Comparison of ENCODE assay signal across 17 cellular contexts in genomic region chr6:40930555-40930954, GRCh38.
A peak's percentile ranks its signal among the peaks of the same experiment; 100 is the strongest.
DNase-seq lines count a peak whose midpoint lies in the region; ATAC-seq and TF ChIP-seq lines count a peak whose summit lies in the region.
"Had no signal": no experiment of that assay in that cellular context is flagged by ENCODE, and none has a peak within 500 bp of the region (broad histone marks: within the 10 kb centered on the region; RNA-seq: fewer than 3 reads in every experiment).

No MANE protein-coding gene starts in this region.

- H2AFZ ChIP-seq in neural progenitor cell (replicated peaks) (peak overlapping the region; percentile 6), PC-3 (ENCODE audit: low read length) (no peak overlapping the region)

- H3K9me2 ChIP-seq in PC-3 (replicated peaks; ENCODE audit: low read length): no peaks in the 10 kb centered on the region

- H3K36me3 Mint-ChIP-seq in neural progenitor cell: peaks cover 3% of the 10 kb centered on the region
- H3K36me3 Mint-ChIP-seq: memory B cell had no signal

- H3K4me3 ChIP-seq in HEK293 (ENCODE audit: low read depth, low read length) (no peak overlapping the region), fibroblast of the aortic adventitia (ENCODE audit: low read depth, low read length) (no peak overlapping the region), neural progenitor cell (no peak overlapping the region), PC-3 (ENCODE audit: low read length) (no peak overlapping the region)
- H3K4me3 ChIP-seq: HAP-1 had no signal

- H3K27me3 ChIP-seq in neural progenitor cell (no peaks in the 10 kb centered on the region), PC-3 (ENCODE audit: low read length) (no peaks in the 10 kb centered on the region)

- CTCF ChIA-PET in HEK293 (lab: Yijun Ruan, JAX) (no interaction called here), PC-3 (lab: Charles Lee) (interaction anchor here (0.5 kb wide), 1 partner anchor 66 kb away, joined by 4 read pairs; no protein-coding TSS in a partner anchor)

- H3F3A ChIP-seq in neural progenitor cell (ENCODE audit: low read depth): no peaks in the 10 kb centered on the region
- H3F3A ChIP-seq in PC-3 (ENCODE audit: low read length, unreplicated experiment): no peaks in the 10 kb centered on the region

- H3K4me3 Mint-ChIP-seq in neural progenitor cell: no peak overlapping the region
- H3K4me3 Mint-ChIP-seq: dendritic cell treated with granulocyte-macrophage colony-stimulating factor and Interleukin-4, amounts not matched to agents 40 ng/mL and 50 ng/mL, for 4 days; memory B cell had no signal

- H3K9ac ChIP-seq in neural progenitor cell (no peak overlapping the region), PC-3 (ENCODE audit: low read length) (no peak overlapping the region)

- TF ChIP-seq CTCF in HEK293 (tag by site-specific recombination; IDR thresholded peaks at IDR 0.05) (no peak), fibroblast of the aortic adventitia (IDR thresholded peaks at IDR 0.05; ENCODE audit: insufficient read depth, low read length) (no peak), neural progenitor cell (IDR thresholded peaks at IDR 0.05) (no peak), PC-3 (conservative IDR thresholded peaks at IDR 0.05; ENCODE audit: low read depth, low read length) (no peak)

- H4K20me1 ChIP-seq in neural progenitor cell (ENCODE audit: low read depth): no peaks in the 10 kb centered on the region
- H4K20me1 ChIP-seq in PC-3 (ENCODE audit: low read length): no peaks in the 10 kb centered on the region

- BruUV-seq in PC-3 (replicated peaks; lab: Mats Ljungman, UMichigan): no TSS peak

- no peaks in the 10 kb centered on the region for H3K9me3 Mint-ChIP-seq in neural progenitor cell
- H3K9me3 Mint-ChIP-seq: dendritic cell treated with granulocyte-macrophage colony-stimulating factor and Interleukin-4, amounts not matched to agents 40 ng/mL and 50 ng/mL, for 4 days; memory B cell had no signal

- no peaks in the 10 kb centered on the region for H3K36me3 ChIP-seq in HEK293 (ENCODE audit: control insufficient read depth in 2 of 2, insufficient read depth in 1 of 2, low read length in 2 of 2)
- H3K36me3 ChIP-seq in neural progenitor cell: no peaks in the 10 kb centered on the region
- H3K36me3 ChIP-seq in PC-3 (ENCODE audit: low read depth, low read length): no peaks in the 10 kb centered on the region
- H3K36me3 ChIP-seq: HAP-1 had no signal

- H3K4me1 Mint-ChIP-seq in neural progenitor cell: peaks cover 16% of the 10 kb centered on the region

- H3K27ac ChIP-seq in HEK293 (ENCODE audit: extremely low read depth, low read depth, low read length) (no peak overlapping the region), neural progenitor cell (no peak overlapping the region), PC-3 (ENCODE audit: low read length) (no peak overlapping the region)

- no peak overlapping the region for H3K4me2 ChIP-seq in neural progenitor cell
- no peak overlapping the region for H3K4me2 ChIP-seq in PC-3 (ENCODE audit: low read length)

- H3K9me3 ChIP-seq in HEK293 (ENCODE audit: control insufficient read depth, insufficient read depth, low read depth, low read length) (no peaks in the 10 kb centered on the region), neural progenitor cell (ENCODE audit: low read depth) (no peaks in the 10 kb centered on the region), PC-3 (ENCODE audit: low read length) (no peaks in the 10 kb centered on the region)
- H3K9me3 ChIP-seq: HAP-1 had no signal

- H3K79me2 ChIP-seq in neural progenitor cell (ENCODE audit: low read depth): no peaks in the 10 kb centered on the region
- no peaks in the 10 kb centered on the region for H3K79me2 ChIP-seq in PC-3 (ENCODE audit: low read length)

- H3K27me3 Mint-ChIP-seq in neural progenitor cell (ENCODE audit: insufficient read depth, low read depth): peaks cover 5% of the 10 kb centered on the region

- intact Hi-C loops in PC-3 (cut with micrococcal nuclease): no loop called here

- ATAC-seq in HG02623 (IDR thresholded peaks at IDR 0.05; ENCODE audit: unreplicated experiment) (no peak), GM19395 (IDR thresholded peaks at IDR 0.05; ENCODE audit: unreplicated experiment) (no peak), PC-3 (no peak), GM21825 (IDR thresholded peaks at IDR 0.05; ENCODE audit: unreplicated experiment) (no peak)

- DNase-seq in RPMI7951 (ENCODE audit: low read depth) (peak; percentile 36), fibroblast of the aortic adventitia (ENCODE audit: low read depth) (peak; percentile 48), neural progenitor cell (ENCODE audit: low spot score) (no peak), PC-3 (no peak)
- DNase-seq: activated CD4-positive, alpha-beta T cell treated with anti-CD3 and anti-CD28 coated beads, Interleukin-2, amount 50 U/mL, for 48 hours; AML-193; amygdala; NCI-H2081; NCI-H82; T-helper 9 cell had no signal

- POLR2A ChIA-PET in HEK293 (lab: Yijun Ruan, JAX): no interaction called here
- POLR2A ChIA-PET in PC-3 (lab: Charles Lee; ENCODE audit: unreplicated experiment): no interaction called here

- H3K4me1 ChIP-seq in HEK293 (ENCODE audit: control insufficient read depth, insufficient read depth, low read length): no peaks in the 10 kb centered on the region
- H3K4me1 ChIP-seq in neural progenitor cell: no peaks in the 10 kb centered on the region
- peaks cover 13% of the 10 kb centered on the region for H3K4me1 ChIP-seq in PC-3 (ENCODE audit: insufficient read depth, low read length)
- H3K4me1 ChIP-seq: HAP-1 had no signal

- no peak overlapping the region for H3K27ac Mint-ChIP-seq in neural progenitor cell
- H3K27ac Mint-ChIP-seq: dendritic cell treated with granulocyte-macrophage colony-stimulating factor and Interleukin-4, amounts not matched to agents 40 ng/mL and 50 ng/mL, for 4 days; memory B cell had no signal

TF ChIP-seq in HEK293, 187 proteins besides CTCF, POLR2A, EP300 and RAD21:
- TF ChIP-seq KLF1 (tag by site-specific recombination; IDR thresholded peaks at IDR 0.05) (peak; percentile 31; the same call in 1 of the 2 replicates), GLI2 (tag by site-specific recombination; IDR thresholded peaks at IDR 0.05; ENCODE audit: borderline replicate concordance, low read depth) (no peak), ZNF654 (tag by site-specific recombination; IDR thresholded peaks at IDR 0.05; ENCODE audit: low read depth) (no peak)

Comparison
In these comparisons a context has a peak if more than half of its experiments do, and no peak if none do; other contexts are left out.
1. DNase-seq: peak in RPMI7951 (single experiment) and fibroblast of the aortic adventitia (single experiment); none in neural progenitor cell (single experiment) and PC-3 (single experiment).